ENCODE assay signal across 1 cellular context in genomic region chr11:33505140-33505539, GRCh38.
TF ChIP-seq lines count a peak whose summit lies in the region.

No MANE protein-coding gene starts in this region.

TF ChIP-seq in SK-N-SH, 30 proteins besides CTCF, POLR2A, EP300 and RAD21 (continued from another document):
- TF ChIP-seq REST (IDR thresholded peaks at IDR 0.05; ENCODE audit: low read depth, low read length), result no peak
- no peak for TF ChIP-seq TCF12 (IDR thresholded peaks at IDR 0.05)
- no peak for TF ChIP-seq RFX5 (IDR thresholded peaks at IDR 0.05; ENCODE audit: low read length)
- no peak for TF ChIP-seq YY1 (IDR thresholded peaks at IDR 0.05; ENCODE audit: low read depth)
- no peak for TF ChIP-seq SMC3 (IDR thresholded peaks at IDR 0.05; ENCODE audit: low read depth, low read length)
- no peak for TF ChIP-seq RCOR1 (IDR thresholded peaks at IDR 0.05; ENCODE audit: low read length)
- TF ChIP-seq FOXM1 (IDR thresholded peaks at IDR 0.05; ENCODE audit: low read depth), result no peak
- TF ChIP-seq GABPA (IDR thresholded peaks at IDR 0.05; ENCODE audit: low read depth), result no peak
